ENCODE assay signal across 12 cellular contexts in genomic region chr6:54191460-54191859, GRCh38.
DNase-seq lines count a peak whose midpoint lies in the region; TF ChIP-seq lines count a peak whose summit lies in the region.
"Had no signal": no experiment of that assay in that cellular context is flagged by ENCODE, and none has a peak within 500 bp of the region (broad histone marks: within the 10 kb centered on the region; RNA-seq: fewer than 3 reads in every experiment).

No MANE protein-coding gene starts in this region.

- H3K4me3 ChIP-seq in choroid plexus epithelial cell (ENCODE audit: low read depth, low read length) = no peak overlapping the region
- no peak overlapping the region for H3K4me3 ChIP-seq in H7 (ENCODE audit: insufficient read depth, low read depth, low read length)
- H3K4me3 ChIP-seq: SJSA1 had no signal

- no peak overlapping the region for H3K27ac Mint-ChIP-seq in osteocyte (ENCODE audit: unreplicated experiment)
- H3K27ac Mint-ChIP-seq: activated CD4-positive, alpha-beta T cell treated with anti-CD3 and anti-CD28 coated beads for 36 hours; activated T-helper 2 cell treated with anti-CD3 and anti-CD28 coated beads, Interferon-gamma antibody, Interleukin-2, Interleukin-4, amounts not matched to agents 10 μg/mL and 5 μg/mL and 100 μg/mL, durations not matched to agents 14 hours and 24 hours and 36 hours had no signal

- no peaks in the 10 kb centered on the region for H3K36me3 ChIP-seq in H7 (replicated peaks; ENCODE audit: control insufficient read depth, insufficient read depth, low read length)
- H3K36me3 ChIP-seq: SJSA1 had no signal

- no peaks in the 10 kb centered on the region for H3K36me3 Mint-ChIP-seq in osteocyte (ENCODE audit: unreplicated experiment)

- H3K9me3 Mint-ChIP-seq in osteocyte (ENCODE audit: unreplicated experiment) = no peaks in the 10 kb centered on the region
- H3K9me3 Mint-ChIP-seq: activated T-helper 2 cell treated with anti-CD3 and anti-CD28 coated beads, Interferon-gamma antibody, Interleukin-2, Interleukin-4, amounts not matched to agents 10 μg/mL and 5 μg/mL and 100 μg/mL, durations not matched to agents 14 hours and 24 hours and 36 hours had no signal

- peak; percentile 11 for DNase-seq in HT-29 (ENCODE audit: low spot score)
- DNase-seq in NCI-H69 (lab: John Stamatoyannopoulos, UW) = peak; percentile 35
- DNase-seq in choroid plexus epithelial cell (ENCODE audit: low read depth) = peak; percentile 92
- peak; percentile 22 for DNase-seq in myocyte (ENCODE audit: low read depth)
- DNase-seq in osteocyte (ENCODE audit: extremely low spot score, unreplicated experiment) = no peak
- no peak for DNase-seq in NCI-H345 treated with DMSO at 0.1 percent for 48 hours (lab: John Stamatoyannopoulos, UW; ENCODE audit: unreplicated experiment)
- no peak for DNase-seq in substantia nigra (lab: John Stamatoyannopoulos, UW)
- no peak for DNase-seq in H7
- DNase-seq: activated CD4-positive, alpha-beta T cell treated with anti-CD3 and anti-CD28 coated beads for 36 hours; NCI-H2081 had no signal

- no peaks in the 10 kb centered on the region for H3K27me3 Mint-ChIP-seq in osteocyte (ENCODE audit: unreplicated experiment)
- H3K27me3 Mint-ChIP-seq: activated CD4-positive, alpha-beta T cell treated with anti-CD3 and anti-CD28 coated beads for 36 hours had no signal

- H3K4me1 Mint-ChIP-seq in osteocyte (ENCODE audit: unreplicated experiment) = peaks cover 27% of the 10 kb centered on the region
- H3K4me1 Mint-ChIP-seq: activated CD4-positive, alpha-beta T cell treated with anti-CD3 and anti-CD28 coated beads for 36 hours had no signal

- no peak for TF ChIP-seq CTCF in choroid plexus epithelial cell (conservative IDR thresholded peaks at IDR 0.05; ENCODE audit: low read depth, low read length)
- TF ChIP-seq CTCF in osteocyte (IDR thresholded peaks at IDR 0.05) = no peak

- H3K4me3 Mint-ChIP-seq in osteocyte (ENCODE audit: unreplicated experiment) = no peak overlapping the region
- H3K4me3 Mint-ChIP-seq: activated CD4-positive, alpha-beta T cell treated with anti-CD3 and anti-CD28 coated beads for 36 hours had no signal

- no peaks in the 10 kb centered on the region; the same call in 1 of the 2 replicates for H3K27me3 ChIP-seq in H7 (ENCODE audit: control insufficient read depth, insufficient read depth, low read length)
- H3K27me3 ChIP-seq: SJSA1 had no signal

- H3K27ac ChIP-seq in substantia nigra (ENCODE audit: low read depth, low read length, poor library complexity, severe bottlenecking) = no peak overlapping the region
- H3K27ac ChIP-seq: SJSA1 had no signal

Comparison
In these comparisons a context has a peak if more than half of its experiments do, and no peak if none do; other contexts are left out.
1. DNase-seq: peak in HT-29 (single experiment), NCI-H69 (single experiment), choroid plexus epithelial cell (single experiment) and myocyte (single experiment); none in osteocyte (single experiment), NCI-H345 treated with DMSO at 0.1 percent for 48 hours (single experiment), substantia nigra (0 of 49) and H7 (single experiment).